ENCODE assay signal across 24 cellular contexts in the genomic region with DNA sequence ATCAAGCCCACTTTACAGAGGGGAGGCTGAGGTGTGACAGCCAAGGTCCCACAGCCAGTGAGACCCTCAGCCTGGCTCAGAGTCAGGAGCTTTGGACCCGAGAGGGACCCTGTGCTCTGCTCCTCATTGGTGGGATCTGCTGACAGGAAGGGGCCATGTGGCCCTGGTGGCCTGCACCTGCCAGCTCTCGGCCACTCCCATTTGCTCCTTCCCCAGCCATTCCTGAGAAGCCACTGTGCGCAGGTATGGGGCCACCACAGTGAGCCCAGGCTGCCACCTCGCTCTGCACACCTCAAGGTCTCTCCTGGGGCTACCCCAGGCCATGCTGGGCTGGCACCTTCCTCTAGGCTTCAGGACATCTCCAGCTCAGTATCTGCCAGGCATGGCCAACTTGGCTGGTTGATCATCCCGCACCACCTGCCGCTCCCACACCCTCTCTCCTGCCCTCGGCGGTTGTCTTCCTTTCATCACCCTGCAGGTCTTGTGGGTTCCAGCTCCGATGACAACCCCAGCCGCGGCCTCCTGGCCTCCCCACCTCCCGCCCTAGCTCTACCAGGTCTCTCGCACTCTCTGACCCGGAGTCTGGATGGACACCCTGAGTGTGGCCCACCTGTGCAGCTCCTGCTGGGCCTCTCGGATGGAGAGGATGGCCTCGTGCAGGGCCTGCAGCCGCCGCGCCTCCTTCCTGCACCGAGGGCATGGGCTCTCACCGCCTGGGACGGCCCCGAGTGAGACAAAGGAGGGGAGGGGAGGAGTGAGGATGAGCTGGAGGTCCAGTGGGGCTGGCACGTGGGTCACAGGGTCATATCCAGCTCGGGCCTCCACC.
"Had no signal": no experiment of that assay in that cellular context is flagged by ENCODE, and none has a peak within 500 bp of the region (broad histone marks: within the 10 kb centered on the region; RNA-seq: fewer than 3 reads in every experiment).

No MANE protein-coding gene starts in this region.

- DNase-seq: activated B cell treated with CpG ODN at 0.5 μM for 24 hours; activated CD4-positive, alpha-beta T cell treated with anti-CD3 and anti-CD28 coated beads for 4 hours; activated CD8-positive, alpha-beta T cell treated with anti-CD3 and anti-CD28 coated beads for 36 hours; activated naive CD4-positive, alpha-beta T cell treated with anti-CD3 and anti-CD28 coated beads, Interleukin-2, amount 10 ng/mL, durations not matched to agents 7 days and 5 days; activated naive CD8-positive, alpha-beta T cell treated with anti-CD3 and anti-CD28 coated beads, Interleukin-2, amount 50 U/mL, for 24 hours; activated T-cell treated with anti-CD3 and anti-CD28 coated beads, Interleukin-2, amount 50 U/mL, for 24 hours; anterior cingulate cortex; caudate nucleus; endodermal cell; foreskin fibroblast; glutamatergic neuron; hippocampal formation; mammary epithelial cell; mucosa of descending colon; naive B cell; stimulated activated CD4-positive, alpha-beta T cell treated with anti-CD3 and anti-CD28 coated beads, Interleukin-2, amount 100 ng/mL, for 24 hours; stimulated activated naive CD4-positive, alpha-beta T cell treated with Interleukin-2 at 50 U/mL for 16 hours; T-helper 9 cell had no signal

- H3K9me3 ChIP-seq: mucosa of descending colon, neutrophil, tibial artery had no signal

- ATAC-seq: activated CD8-positive, alpha-beta T cell treated with anti-CD3 and anti-CD28 coated beads for 36 hours; activated naive CD8-positive, alpha-beta T cell treated with anti-CD3 and anti-CD28 coated beads, Interleukin-2, amount 50 U/mL, for 24 hours; left lobe of liver; mucosa of descending colon had no signal

- H3K4me1 ChIP-seq: parathyroid adenoma had no signal

- H3K9ac ChIP-seq: parathyroid adenoma had no signal

- H3K4me3 ChIP-seq: dorsolateral prefrontal cortex, mucosa of descending colon, tibial artery had no signal

- H3K27me3 ChIP-seq: dorsolateral prefrontal cortex, tibial artery had no signal

- H2AFZ ChIP-seq: parathyroid adenoma had no signal

- H3K79me2 ChIP-seq: parathyroid adenoma had no signal

- H3K27ac ChIP-seq: epithelial cell of prostate, neutrophil, parathyroid adenoma, tibial artery had no signal
